Comparison of ENCODE assay signal across 1 cellular context in genomic region chr22:20126284-20127029, GRCh38.
TF ChIP-seq lines count a peak whose summit lies in the region.

No MANE protein-coding gene starts in this region.

TF ChIP-seq in endothelial cell of umbilical vein, 7 proteins besides CTCF, POLR2A, EP300 and RAD21:
- TF ChIP-seq JUN (IDR thresholded peaks at IDR 0.05; ENCODE audit: borderline replicate concordance, insufficient read depth, insufficient read length, low read depth) (no peak), MYC (IDR thresholded peaks at IDR 0.05; ENCODE audit: low read depth, low read length) (no peak), FOS (IDR thresholded peaks at IDR 0.05; ENCODE audit: borderline replicate concordance, insufficient read depth, low read length) (no peak), POLR2AphosphoS5 (IDR thresholded peaks at IDR 0.05; ENCODE audit: insufficient read depth, low read depth, low read length) (no peak), EZH2 (IDR thresholded peaks at IDR 0.05; ENCODE audit: borderline replicate concordance, low read depth, low read length, severe bottlenecking) (no peak), GATA2 (IDR thresholded peaks at IDR 0.05; ENCODE audit: insufficient read depth, insufficient read length, low read depth, low read length) (no peak)
- TF ChIP-seq, protein P1, sequence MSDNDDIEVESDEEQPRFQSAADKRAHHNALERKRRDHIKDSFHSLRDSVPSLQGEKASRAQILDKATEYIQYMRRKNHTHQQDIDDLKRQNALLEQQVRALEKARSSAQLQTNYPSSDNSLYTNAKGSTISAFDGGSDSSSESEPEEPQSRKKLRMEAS (IDR thresholded peaks at IDR 0.05; ENCODE audit: insufficient read depth, insufficient read length), result no peak
